Comparison of ENCODE assay signal across 23 cellular contexts in the genomic region with DNA sequence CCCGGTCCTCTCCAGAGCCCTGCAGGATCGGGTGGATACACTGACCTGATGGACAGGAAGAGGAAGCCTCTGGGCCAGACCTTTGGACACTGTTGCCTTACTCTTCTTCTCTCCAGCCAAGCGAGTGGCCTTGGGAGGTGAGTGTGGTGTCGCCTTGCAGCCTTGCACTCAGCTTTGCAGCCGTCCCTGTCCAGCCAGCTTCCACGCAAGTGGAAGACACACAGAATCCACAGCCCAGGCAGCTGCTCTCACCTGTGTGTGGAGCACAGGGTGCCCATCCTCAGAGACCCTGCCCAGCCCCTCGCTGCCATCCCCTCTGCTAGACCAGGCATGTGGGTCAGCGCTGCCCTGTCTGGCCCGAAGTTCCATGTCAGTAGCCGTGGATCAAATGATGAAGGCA.
"Had no signal": no experiment of that assay in that cellular context is flagged by ENCODE, and none has a peak within 500 bp of the region (broad histone marks: within the 10 kb centered on the region; RNA-seq: fewer than 3 reads in every experiment).

No MANE protein-coding gene starts in this region.

- FAIRE-seq: RCC 7860 had no signal

- ATAC-seq: activated CD8-positive, alpha-beta T cell treated with anti-CD3 and anti-CD28 coated beads for 36 hours; activated T-cell treated with anti-CD3 and anti-CD28 coated beads, Interleukin-2, amount 50 U/mL, for 72 hours had no signal

- H3K27ac Mint-ChIP-seq: activated CD8-positive, alpha-beta T cell treated with anti-CD3 and anti-CD28 coated beads for 36 hours; activated naive CD4-positive, alpha-beta T cell treated with anti-CD3 and anti-CD28 coated beads, Interleukin-2, amount 10 ng/mL, durations not matched to agents 7 days and 5 days; activated naive CD8-positive, alpha-beta T cell treated with anti-CD3 and anti-CD28 coated beads for 36 hours; activated T-cell treated with anti-CD3 and anti-CD28 coated beads, Interleukin-2, amount 50 U/mL, for 72 hours; activated T-helper 2 cell treated with anti-CD3 and anti-CD28 coated beads, Interferon-gamma antibody, Interleukin-2, Interleukin-4, amounts not matched to agents 10 μg/mL and 5 μg/mL and 100 μg/mL, durations not matched to agents 14 hours and 24 hours and 36 hours; T-helper 1 cell treated with Interleukin-12 subunit alpha and Interleukin-12 subunit beta and Interleukin-4 antibody, amounts not matched to agents 30 μg/mL and 1 μg/mL, for 36 hours had no signal

- H3K4me2 ChIP-seq: KMS-11 had no signal

- H3K9ac ChIP-seq: KMS-11 had no signal

- H3K27me3 Mint-ChIP-seq: activated CD8-positive, alpha-beta T cell treated with anti-CD3 and anti-CD28 coated beads for 36 hours; activated naive CD4-positive, alpha-beta T cell treated with anti-CD3 and anti-CD28 coated beads, Interleukin-2, amount 10 ng/mL, durations not matched to agents 7 days and 5 days; activated naive CD8-positive, alpha-beta T cell treated with anti-CD3 and anti-CD28 coated beads for 36 hours had no signal

- H3K4me1 Mint-ChIP-seq: activated naive CD4-positive, alpha-beta T cell treated with anti-CD3 and anti-CD28 coated beads, Interleukin-2, amount 10 ng/mL, durations not matched to agents 7 days and 5 days; activated naive CD8-positive, alpha-beta T cell treated with anti-CD3 and anti-CD28 coated beads for 36 hours had no signal

- H3K4me1 ChIP-seq: SJSA1 had no signal

- H3K27ac ChIP-seq: KMS-11, SJSA1 had no signal

- H3K4me3 ChIP-seq: SJSA1 had no signal

- H3K27me3 ChIP-seq: SJSA1 had no signal

- H3K36me3 ChIP-seq: SJSA1 had no signal

- DNase-seq: activated CD4-positive, alpha-beta T cell treated with anti-CD3 and anti-CD28 coated beads for 1 hour; activated CD4-positive, alpha-beta T cell treated with anti-CD3 and anti-CD28 coated beads, Interleukin-2, amount 50 U/mL, for 1 hour; activated CD8-positive, alpha-beta memory T cell treated with anti-CD3 and anti-CD28 coated beads, Interleukin-2, amount 50 U/mL, for 4 hours; activated CD8-positive, alpha-beta T cell treated with anti-CD3 and anti-CD28 coated beads for 36 hours; activated gamma-delta T cell treated with Interleukin-2 at 50 U/mL for 16 hours; activated naive CD4-positive, alpha-beta T cell treated with anti-CD3 and anti-CD28 coated beads, Interleukin-2, amount 10 ng/mL, durations not matched to agents 7 days and 5 days; activated naive CD8-positive, alpha-beta T cell treated with anti-CD3 and anti-CD28 coated beads for 36 hours; activated T-cell treated with anti-CD3 and anti-CD28 coated beads, Interleukin-2, amount 50 U/mL, for 72 hours; MV-4-11; NCI-H1092 treated with DMSO at 0.1 percent for 48 hours; NCI-H1436; NCI-H1694 treated with DMSO at 0.1 percent for 48 hours; NCI-H2029 treated with DMSO at 0.1 percent for 48 hours; NCI-H345; NCI-H510A; NCI-H526 treated with DMSO at 0.1 percent for 48 hours; NK-92 treated with Interleukin-12 subunit alpha and Interleukin-12 subunit beta, amount 100 ng/mL, for 24 hours; SHP77 had no signal

- H3K4me3 Mint-ChIP-seq: activated CD8-positive, alpha-beta T cell treated with anti-CD3 and anti-CD28 coated beads for 36 hours; activated naive CD4-positive, alpha-beta T cell treated with anti-CD3 and anti-CD28 coated beads, Interleukin-2, amount 10 ng/mL, durations not matched to agents 7 days and 5 days; activated naive CD8-positive, alpha-beta T cell treated with anti-CD3 and anti-CD28 coated beads for 36 hours; activated T-cell treated with anti-CD3 and anti-CD28 coated beads, Interleukin-2, amount 50 U/mL, for 72 hours; T-helper 1 cell treated with Interleukin-12 subunit alpha and Interleukin-12 subunit beta and Interleukin-4 antibody, amounts not matched to agents 30 μg/mL and 1 μg/mL, for 36 hours had no signal
